In the genomic region with DNA sequence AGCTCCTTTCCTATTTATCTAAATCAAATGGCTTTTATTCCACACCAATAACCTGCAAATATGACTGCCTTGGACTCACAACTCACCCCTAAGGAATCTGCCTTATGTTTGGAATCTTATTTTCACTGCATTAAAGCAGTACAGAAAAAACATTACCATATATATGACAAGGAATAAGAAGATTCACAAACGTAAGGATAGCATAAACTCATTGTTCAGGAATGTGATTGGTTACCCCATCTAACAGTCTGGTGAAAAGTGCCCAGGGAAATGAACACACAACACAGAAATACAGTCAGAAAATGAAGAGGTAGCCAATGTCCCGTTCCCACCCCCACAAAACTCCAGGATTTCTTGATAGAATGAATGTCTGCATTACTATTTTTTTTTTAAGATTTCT, we compare ENCODE assay signal across 9 cellular contexts. TPM values are rescaled to one million over a fixed set of nuclear protein-coding genes. Genes with fewer than 3 reads are reported as not detected.
A peak's percentile ranks its signal among the peaks of the same experiment; 100 is the strongest.
DNase-seq lines count a peak whose midpoint lies in the region; ATAC-seq and TF ChIP-seq lines count a peak whose summit lies in the region.
"Had no signal": no experiment of that assay in that cellular context is flagged by ENCODE, and none has a peak within 500 bp of the region (broad histone marks: within the 10 kb centered on the region; RNA-seq: fewer than 3 reads in every experiment).

No MANE protein-coding gene starts in this region.

- peak overlapping the region; percentile 62 for H3K4me3 Mint-ChIP-seq in activated CD8-positive, alpha-beta T cell treated with anti-CD3 and anti-CD28 coated beads for 36 hours

- no peaks in the 10 kb centered on the region for H3K9me3 ChIP-seq in heart left ventricle
- no peaks in the 10 kb centered on the region for H3K9me3 ChIP-seq in tibial artery

- WGBS in heart left ventricle, 4 donors = 27 to 38% (median 34%) methylated on average over 2 of the region's 2 CpGs

- peak overlapping the region; percentile 57 for H3K27ac Mint-ChIP-seq in activated CD8-positive, alpha-beta T cell treated with anti-CD3 and anti-CD28 coated beads for 36 hours

- H3K27me3 ChIP-seq in heart left ventricle (no peaks in the 10 kb centered on the region), foreskin keratinocyte (no peaks in the 10 kb centered on the region), tibial artery (no peaks in the 10 kb centered on the region)

- CTCF ChIA-PET in activated CD8-positive, alpha-beta T cell treated with anti-CD3 and anti-CD28 coated beads for 36 hours (lab: Charles Lee) = interaction anchor here (0.7 to 2.4 kb wide), 4 partner anchors 10 to 1445 kb away, joined by 3 to 6 read pairs (median 4); no protein-coding TSS in a partner anchor

- no peaks in the 10 kb centered on the region for H3K27me3 Mint-ChIP-seq in activated CD8-positive, alpha-beta T cell treated with anti-CD3 and anti-CD28 coated beads for 36 hours

- H3K4me3 ChIP-seq in heart left ventricle (peak overlapping the region in 7 of 12 donors; percentile 66 to 99 (median 89)), tibial artery (peak overlapping the region; percentile 68 to 98)

- POLR2A ChIA-PET in activated CD8-positive, alpha-beta T cell treated with anti-CD3 and anti-CD28 coated beads for 36 hours (lab: Charles Lee) = interaction anchor here (0.7 to 1.6 kb wide), 2 partner anchors 14 to 248 kb away, joined by 3 read pairs; no protein-coding TSS in a partner anchor

- H3K4me1 ChIP-seq in heart left ventricle (peaks cover 6 to 59% (median 39%) of the 10 kb centered on the region in 12 donors), foreskin keratinocyte (peaks cover 11% of the 10 kb centered on the region), tibial artery (peaks cover 0 to 58% (median 34%) of the 10 kb centered on the region in 4 donors)

- DNase-seq in heart left ventricle (no peak), Right ventricle myocardium inferior (ENCODE audit: missing footprints) (no peak), foreskin keratinocyte (peak; percentile 55 to 83), tibial artery (no peak), H4 (ENCODE audit: low spot score) (no peak), SIG-M5 (lab: John Stamatoyannopoulos, UW) (no peak)
- DNase-seq in activated CD8-positive, alpha-beta T cell treated with anti-CD3 and anti-CD28 coated beads for 36 hours = no peak
- no peak for DNase-seq in NK-92 treated with Interleukin-12 subunit alpha and Interleukin-12 subunit beta, amount 100 ng/mL, for 24 hours (lab: John Stamatoyannopoulos, UW)
- DNase-seq: NCI-H2081 had no signal

- intact Hi-C loops in heart left ventricle (cut with DNase I) (loop anchor here in 1 of 10 donors (10.0 kb wide), 2 partner anchors 79 to 239 kb away; a partner anchor contains a TSS), Right ventricle myocardium inferior (cut with DNase I) (no loop called here), tibial artery (cut with DNase I; ENCODE audit: low total_unique reads) (no loop called here)
- intact Hi-C loops in activated CD8-positive, alpha-beta T cell treated with anti-CD3 and anti-CD28 coated beads for 36 hours (cut with micrococcal nuclease) = loop anchor here (10.0 kb wide), 1 partner anchor 249 kb away; a partner anchor contains a TSS

- no peak for TF ChIP-seq CTCF in heart left ventricle (IDR thresholded peaks at IDR 0.05)
- TF ChIP-seq CTCF in activated CD8-positive, alpha-beta T cell treated with anti-CD3 and anti-CD28 coated beads for 36 hours (IDR thresholded peaks at IDR 0.05) = no peak
- TF ChIP-seq CTCF in foreskin keratinocyte (conservative IDR thresholded peaks at IDR 0.05) = no peak
- TF ChIP-seq CTCF in tibial artery (IDR thresholded peaks at IDR 0.05) = no peak

- H3K27ac ChIP-seq in heart left ventricle = peak overlapping the region in 1 of 12 donors; percentile 94
- peak overlapping the region; percentile 66 for H3K27ac ChIP-seq in foreskin keratinocyte
- H3K27ac ChIP-seq in tibial artery = peak overlapping the region in 1 of 2 donors; percentile 93

- peaks cover 51% of the 10 kb centered on the region for H3K4me1 Mint-ChIP-seq in activated CD8-positive, alpha-beta T cell treated with anti-CD3 and anti-CD28 coated beads for 36 hours (ENCODE audit: low read depth)

- no peak for TF ChIP-seq POLR2A in heart left ventricle (IDR thresholded peaks at IDR 0.05)

- ATAC-seq in heart left ventricle = no peak
- no peak for ATAC-seq in Right ventricle myocardium inferior
- ATAC-seq in activated CD8-positive, alpha-beta T cell treated with anti-CD3 and anti-CD28 coated beads for 36 hours = no peak
- no peak for ATAC-seq in foreskin keratinocyte

- peaks cover 7% of the 10 kb centered on the region for H3K36me3 Mint-ChIP-seq in activated CD8-positive, alpha-beta T cell treated with anti-CD3 and anti-CD28 coated beads for 36 hours (ENCODE audit: low read depth)

- peaks cover 0 to 24% (median 9%) of the 10 kb centered on the region in 9 donors for H3K36me3 ChIP-seq in heart left ventricle
- H3K36me3 ChIP-seq in tibial artery = peaks cover 8 to 13% (median 9%) of the 10 kb centered on the region in 3 donors

- no peaks in the 10 kb centered on the region for H3K9me3 Mint-ChIP-seq in activated CD8-positive, alpha-beta T cell treated with anti-CD3 and anti-CD28 coated beads for 36 hours

RNA-seq across cellular contexts. Expression of a gene that starts 2.0 kb away (rescaled TPM):
- total RNA-seq in heart left ventricle (10 to 100 TPM; 46.6 to 77.1 (median 65.0) TPM), Right ventricle myocardium inferior (62.9 TPM), foreskin keratinocyte (33.7 and 35.5 TPM in 2 replicates)
- polyA plus RNA-seq in heart left ventricle (10 to 100 TPM; 29.0 to 49.3 TPM), foreskin keratinocyte (21.1 and 24.0 TPM in 2 replicates)
- total RNA-seq in activated CD8-positive, alpha-beta T cell treated with anti-CD3 and anti-CD28 coated beads for 36 hours = 10 to 100 TPM; 35.8 to 36.5 TPM
- 11.3 and 13.4 TPM in 2 replicates for total RNA-seq in H4 (2014; rRNA removed; shearing (Covaris generic))

Comparison
In these comparisons a context has a peak if more than half of its experiments do, and no peak if none do; other contexts are left out.
1. DNase-seq: peak in foreskin keratinocyte (2 of 2); none in heart left ventricle (0 of 5), Right ventricle myocardium inferior (single experiment), activated CD8-positive, alpha-beta T cell treated with anti-CD3 and anti-CD28 coated beads for 36 hours (single experiment), tibial artery (0 of 2), H4 (single experiment), SIG-M5 (single experiment) and NK-92 treated with Interleukin-12 subunit alpha and Interleukin-12 subunit beta, amount 100 ng/mL, for 24 hours (single experiment).